In the genomic region with DNA sequence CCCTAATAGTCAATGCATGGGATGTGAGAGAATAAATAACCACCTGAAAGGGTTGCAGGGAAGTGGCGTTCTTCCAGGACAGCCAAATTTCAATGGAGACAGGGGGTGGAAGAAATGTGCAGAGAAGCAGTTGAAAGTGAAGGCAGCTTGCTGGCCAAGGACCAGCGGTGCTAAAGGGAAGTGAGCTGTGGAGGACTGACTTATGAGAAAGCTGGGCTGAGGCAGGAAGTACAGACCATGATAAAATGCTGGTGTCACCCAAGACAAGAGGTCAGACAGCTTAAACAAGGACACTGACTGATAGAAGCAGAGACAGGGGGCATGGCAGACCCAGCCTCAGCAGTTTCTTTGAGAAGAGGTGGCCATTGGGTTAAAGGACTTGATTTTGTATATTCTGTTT, we compare ENCODE assay signal across 8 cellular contexts.
DNase-seq lines count a peak whose midpoint lies in the region; ATAC-seq and TF ChIP-seq lines count a peak whose summit lies in the region.

No MANE protein-coding gene starts in this region.

- DNase-seq in GM03348 (ENCODE audit: low spot score) (peak; percentile 39), NB4 (ENCODE audit: low read depth) (peak; percentile 81), immature natural killer cell (peak in 2 of 3 donors; percentile 24 to 28), coronary artery (ENCODE audit: low spot score) (no peak), SHP77 (lab: John Stamatoyannopoulos, UW) (no peak)
- DNase-seq in activated effector memory CD4-positive, alpha-beta T cell treated with anti-CD3 and anti-CD28 coated beads, Interleukin-2, amount 50 U/mL, for 16 hours, result no peak
- no peak for DNase-seq in stimulated activated naive CD4-positive, alpha-beta T cell treated with Interleukin-2 at 50 U/mL for 16 hours (lab: John Stamatoyannopoulos, UW)

- peaks cover 0 to 6% (median 5%) of the 10 kb centered on the region in 3 donors for H3K36me3 Mint-ChIP-seq in immature natural killer cell

- peak overlapping the region; percentile 74 to 91 (median 83) for H3K27ac Mint-ChIP-seq in immature natural killer cell

- no peaks in the 10 kb centered on the region for H3K9me3 Mint-ChIP-seq in immature natural killer cell

- TF ChIP-seq POLR2A in NB4 (IDR thresholded peaks at IDR 0.05; ENCODE audit: extremely low read depth, insufficient read length), result no peak

- peak overlapping the region in 1 of 2 donors; percentile 1 for H3K27ac ChIP-seq in coronary artery

- ATAC-seq in GM21528 (IDR thresholded peaks at IDR 0.05; ENCODE audit: low FRiP score, unreplicated experiment), result peak; percentile 69

- peaks cover 20 to 27% of the 10 kb centered on the region in 2 donors for H3K4me1 Mint-ChIP-seq in immature natural killer cell

- no peak for TF ChIP-seq CTCF in NB4 (IDR thresholded peaks at IDR 0.05; ENCODE audit: low read depth, low read length)
- no peak for TF ChIP-seq CTCF in coronary artery (IDR thresholded peaks at IDR 0.05)

- H3K4me3 Mint-ChIP-seq in immature natural killer cell, result peak overlapping the region; percentile 34 to 76 (median 74)

- H3K27me3 Mint-ChIP-seq in immature natural killer cell (ENCODE audit: low read depth in 3 of 3), result no peaks in the 10 kb centered on the region

- no peak overlapping the region for H3K4me3 ChIP-seq in NB4 (ENCODE audit: low read depth, low read length)
- no peak overlapping the region for H3K4me3 ChIP-seq in coronary artery

Comparison
In these comparisons a context has a peak if more than half of its experiments do, and no peak if none do; other contexts are left out.
1. DNase-seq: peak in GM03348 (single experiment), NB4 (single experiment) and immature natural killer cell (2 of 3); none in coronary artery (single experiment), activated effector memory CD4-positive, alpha-beta T cell treated with anti-CD3 and anti-CD28 coated beads, Interleukin-2, amount 50 U/mL, for 16 hours (single experiment), stimulated activated naive CD4-positive, alpha-beta T cell treated with Interleukin-2 at 50 U/mL for 16 hours (single experiment) and SHP77 (0 of 2).